ENCODE assay signal across 18 cellular contexts in genomic region chr1:56654126-56654923, GRCh38. TPM values are rescaled to one million over a fixed set of nuclear protein-coding genes. Genes with fewer than 3 reads are reported as not detected.
"Had no signal": no experiment of that assay in that cellular context is flagged by ENCODE, and none has a peak within 500 bp of the region (broad histone marks: within the 10 kb centered on the region; RNA-seq: fewer than 3 reads in every experiment).

No MANE protein-coding gene starts in this region.

- ATAC-seq: activated T-helper 17 cell treated with anti-CD3 and anti-CD28 coated beads, Interleukin-2, amount 50 U/mL, for 72 hours; foreskin keratinocyte; left lung; naive thymus-derived CD8-positive, alpha-beta T cell had no signal

- H3K4me3 ChIP-seq: left lung, SJSA1, skin epidermis, tibial nerve had no signal

- H3K27ac ChIP-seq: foreskin keratinocyte, left lung, parathyroid adenoma, SJSA1, skin epidermis, WERI-Rb-1 had no signal

- H3K36me3 ChIP-seq: left lung, SJSA1, WERI-Rb-1 had no signal

- H3K4me1 ChIP-seq: foreskin keratinocyte, left lung, parathyroid adenoma, SJSA1 had no signal

- DNase-seq: activated CD4-positive, alpha-beta T cell treated with anti-CD3 and anti-CD28 coated beads, Interleukin-2, amount 50 U/mL, for 4 hours; activated naive CD4-positive, alpha-beta T cell treated with anti-CD3 and anti-CD28 coated beads for 36 hours; activated T-cell treated with anti-CD3 and anti-CD28 coated beads for 4 hours; dermis blood vessel endothelial cell; effector memory CD4-positive, alpha-beta T cell; foreskin keratinocyte; kidney; left lung; naive thymus-derived CD8-positive, alpha-beta T cell; stimulated activated CD4-positive, alpha-beta T cell treated with anti-CD3 and anti-CD28 coated beads, Interleukin-2, amount 100 ng/mL, for 48 hours; SW 1271; WERI-Rb-1 had no signal

- H3K27me3 ChIP-seq: foreskin keratinocyte, left lung, SJSA1, tibial nerve had no signal

RNA-seq across cellular contexts. Expression of gene PRKAA2, which starts 9.2 kb away (rescaled TPM):
- total RNA-seq: activated naive CD4-positive, alpha-beta T cell treated with anti-CD3 and anti-CD28 coated beads for 36 hours; naive thymus-derived CD8-positive, alpha-beta T cell; T-helper 2 cell treated with Interferon-gamma antibody and Interleukin-4, amounts not matched to agents 100 ng/mL and 5 ng/mL, for 36 hours had no signal
- polyA plus RNA-seq: naive thymus-derived CD8-positive, alpha-beta T cell had no signal
